ENCODE assay signal across 8 cellular contexts in the genomic region with DNA sequence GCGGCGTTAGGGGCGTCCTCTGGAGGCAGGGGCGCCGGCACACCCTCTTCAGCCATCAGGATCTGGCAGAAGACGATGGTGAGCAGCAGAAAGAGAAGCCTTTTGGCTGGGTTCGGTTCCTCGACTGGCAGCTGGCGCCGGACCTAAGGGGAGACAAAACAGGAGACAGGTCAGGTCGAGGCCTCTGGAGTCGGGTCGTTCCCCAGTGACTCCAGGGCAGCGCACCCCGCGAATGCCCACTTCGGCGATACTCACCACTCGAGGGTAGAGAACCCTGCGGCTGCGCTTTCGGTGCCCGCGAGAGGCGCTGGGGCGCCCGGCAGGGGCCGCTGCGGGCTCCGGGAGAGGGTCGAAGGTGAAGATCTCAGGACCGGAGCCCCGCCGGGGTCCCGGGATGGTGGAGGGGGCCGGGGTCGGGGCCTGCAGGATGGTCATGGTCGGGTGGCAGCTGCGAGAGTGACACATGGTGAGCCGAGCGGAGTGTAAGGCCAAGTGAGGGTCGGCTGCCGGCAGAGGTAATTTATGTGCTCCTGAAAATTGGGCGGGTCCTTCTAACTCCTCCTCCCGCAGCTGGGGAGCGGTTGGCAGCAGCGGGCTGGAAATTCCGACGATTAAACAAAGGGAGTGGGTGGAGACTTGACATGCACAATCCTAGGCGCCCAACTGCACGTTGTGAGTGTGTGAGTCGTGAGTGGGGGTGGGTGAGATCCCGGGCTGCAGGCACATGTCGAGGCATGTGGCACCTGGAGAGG. TPM values are rescaled to one million over a fixed set of nuclear protein-coding genes. Genes with fewer than 3 reads are reported as not detected.
DNase-seq lines count a peak whose midpoint lies in the region; ATAC-seq lines count a peak whose summit lies in the region.

A gene with protein sequence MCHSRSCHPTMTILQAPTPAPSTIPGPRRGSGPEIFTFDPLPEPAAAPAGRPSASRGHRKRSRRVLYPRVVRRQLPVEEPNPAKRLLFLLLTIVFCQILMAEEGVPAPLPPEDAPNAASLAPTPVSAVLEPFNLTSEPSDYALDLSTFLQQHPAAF (minus strand): TSS at position 494 of the 752 bp plus-strand sequence. CDS start 29 bp downstream, at position 465.

- H3K36me3 ChIP-seq in NT2/D1 (ENCODE audit: insufficient read depth, insufficient read length, low read length) (peaks cover 35% of the 10 kb centered on the region), esophagus (ENCODE audit: control insufficient read depth in 2 of 2, insufficient read depth in 2 of 2, low read length in 1 of 2) (peaks cover under 1 to 11% of the 10 kb centered on the region in 2 donors), mucosa of stomach (ENCODE audit: control insufficient read depth, insufficient read depth, low read length) (no peaks in the 10 kb centered on the region)

- ATAC-seq in HG02870 (IDR thresholded peaks at IDR 0.05; ENCODE audit: unreplicated experiment) = peak; percentile 29
- ATAC-seq in HG03159 (IDR thresholded peaks at IDR 0.05; ENCODE audit: unreplicated experiment) = no peak

- H3K9ac ChIP-seq in NT2/D1 (ENCODE audit: insufficient read length, low read depth) (peak within 1 kb of the TSS; percentile 83), mucosa of stomach (ENCODE audit: low read length) (peak within 1 kb of the TSS; percentile 98)

- H3K4me1 ChIP-seq in NT2/D1 (ENCODE audit: insufficient read depth, insufficient read length) (peaks cover 4% of the 10 kb centered on the region), esophagus (ENCODE audit: control insufficient read depth in 2 of 2, insufficient read depth in 2 of 2, low read length in 1 of 2) (peaks cover 2 to 22% of the 10 kb centered on the region in 2 donors), mucosa of stomach (ENCODE audit: control insufficient read depth, insufficient read depth, low read length) (peaks cover 52% of the 10 kb centered on the region)

- H3K27me3 ChIP-seq in NT2/D1 (ENCODE audit: insufficient read depth, insufficient read length) (no peaks in the 10 kb centered on the region), esophagus (ENCODE audit: control insufficient read depth in 1 of 2, insufficient read depth in 2 of 2, low read length in 2 of 2) (no peaks in the 10 kb centered on the region), mucosa of stomach (ENCODE audit: control insufficient read depth, insufficient read depth, low read length) (no peaks in the 10 kb centered on the region)

- H3K4me3 ChIP-seq in NT2/D1 (ENCODE audit: insufficient read length, low read depth) (peak within 1 kb of the TSS; percentile 83), esophagus (ENCODE audit: low read depth in 1 of 2, low read length in 2 of 2) (peak within 1 kb of the TSS; percentile 67 to 94), mucosa of stomach (ENCODE audit: low read length) (peak within 1 kb of the TSS; percentile 71)

- H3K9me3 ChIP-seq in NT2/D1 (ENCODE audit: insufficient read depth, low read length) = no peaks in the 10 kb centered on the region
- H3K9me3 ChIP-seq in esophagus (ENCODE audit: control insufficient read depth in 2 of 2, insufficient read depth in 1 of 2, low read depth in 1 of 2, low read length in 1 of 2) = no peaks in the 10 kb centered on the region
- no peaks in the 10 kb centered on the region for H3K9me3 ChIP-seq in mucosa of stomach (ENCODE audit: control insufficient read depth, low read length)

- DNase-seq in DMS153 treated with DMSO at 0.1 percent for 48 hours (lab: John Stamatoyannopoulos, UW; ENCODE audit: unreplicated experiment) = peak; percentile 37
- DNase-seq in NT2/D1 (ENCODE audit: low read depth, low spot score) = no peak
- DNase-seq in activated T-cell treated with anti-CD3 and anti-CD28 coated beads for 4 hours = peak; percentile 87
- DNase-seq in stimulated activated CD8-positive, alpha-beta memory T cell treated with anti-CD3 and anti-CD28 coated beads, Interleukin-4, amount 100 ng/mL, for 4 hours (ENCODE audit: low read depth in 2 of 2, low spot score in 1 of 2) = peak; percentile 76 to 80

- 1% methylated on average over 52 to 54 of the region's 54 CpGs for WGBS in esophagus, 2 donors

- H3K27ac ChIP-seq in esophagus (ENCODE audit: low read depth in 2 of 2, low read length in 1 of 2) = peak within 1 kb of the TSS; percentile 84 to 96

RNA-seq across cellular contexts. Expression of the gene that starts here (rescaled TPM):
- 100 to 1,000 TPM; 178 to 187 TPM for polyA plus RNA-seq in esophagus
